Comparison of ENCODE assay signal across 18 cellular contexts in the genomic region with DNA sequence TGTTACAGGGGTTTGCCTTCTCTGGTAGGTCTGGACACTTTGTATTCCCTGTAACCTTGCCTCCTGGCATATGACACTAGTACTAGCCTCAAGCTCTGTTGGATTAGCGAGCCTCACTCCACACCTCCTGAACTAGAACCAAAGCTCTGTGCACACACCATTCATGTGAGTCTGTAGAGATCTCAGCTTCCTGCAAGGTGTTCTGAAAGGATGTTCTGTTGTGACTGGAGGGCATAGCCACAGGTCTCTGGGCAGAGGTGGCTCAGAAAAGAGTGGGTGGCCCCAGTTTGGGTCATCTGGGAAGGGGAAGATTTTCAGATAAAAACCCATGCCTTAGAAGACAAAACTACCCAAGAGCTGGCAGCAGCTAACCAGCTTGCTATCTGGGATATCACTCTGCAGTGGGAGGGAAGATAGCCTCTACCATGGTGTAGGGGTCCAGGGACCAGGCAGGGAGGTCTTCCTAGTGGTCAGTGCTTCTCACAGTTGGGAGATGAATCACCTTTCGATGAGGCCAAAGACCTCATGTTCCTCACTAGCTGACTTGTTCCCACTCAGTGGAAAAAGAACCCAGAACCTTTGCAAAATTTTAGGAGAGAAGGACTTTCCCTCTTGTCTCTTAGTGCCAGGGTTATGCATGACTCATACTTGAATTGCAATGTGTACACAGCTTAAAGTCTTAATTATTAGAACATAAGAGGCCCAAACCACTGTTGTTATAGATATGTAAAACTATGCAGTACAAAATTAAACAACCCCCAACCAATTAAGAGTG. TPM values are rescaled to one million over a fixed set of nuclear protein-coding genes. Genes with fewer than 3 reads are reported as not detected.
DNase-seq lines count a peak whose midpoint lies in the region; ATAC-seq and TF ChIP-seq lines count a peak whose summit lies in the region.
"Had no signal": no experiment of that assay in that cellular context is flagged by ENCODE, and none has a peak within 500 bp of the region (broad histone marks: within the 10 kb centered on the region; RNA-seq: fewer than 3 reads in every experiment).

No MANE protein-coding gene starts in this region.

- H3K4ac ChIP-seq in neuronal stem cell (ENCODE audit: low read length), result no peak overlapping the region

- ATAC-seq in PC-3, result peak; percentile 68
- ATAC-seq: Panc1 had no signal

- H3K9me2 ChIP-seq in PC-3 (replicated peaks; ENCODE audit: low read length), result no peaks in the 10 kb centered on the region

- no CpG with 5 or more reads among the region's 2 CpGs for WGBS in neuronal stem cell (ENCODE audit: extremely low coverage in 2 of 2, insufficient read length in 2 of 2, insufficient replicate concordance in 1 of 2), 2 donors

- H3K23ac ChIP-seq in neuronal stem cell (ENCODE audit: low read depth, low read length, poor library complexity), result no peak overlapping the region

- no peaks in the 10 kb centered on the region for H3F3A ChIP-seq in PC-3 (ENCODE audit: low read length, unreplicated experiment)

- H2BK15ac ChIP-seq in neuronal stem cell (ENCODE audit: low read length), result no peak overlapping the region

- no peak overlapping the region for H4K91ac ChIP-seq in neuronal stem cell (ENCODE audit: low read depth, low read length, poor library complexity)

- no peak overlapping the region for H2BK120ac ChIP-seq in neuronal stem cell (ENCODE audit: low read depth, low read length)

- H3K9ac ChIP-seq in PC-3 (ENCODE audit: low read length) (no peak overlapping the region), colonic mucosa (ENCODE audit: low read depth in 2 of 2, low read length in 2 of 2) (no peak overlapping the region), neuronal stem cell (ENCODE audit: low read depth, low read length, poor library complexity) (no peak overlapping the region)

- peak overlapping the region; percentile 14; the same call in 1 of the 2 replicates for H3K27ac ChIP-seq in PC-3 (ENCODE audit: low read length)
- no peak overlapping the region for H3K27ac ChIP-seq in colonic mucosa
- H3K27ac ChIP-seq in neuronal stem cell (replicated peaks; ENCODE audit: low read length), result no peak overlapping the region
- H3K27ac ChIP-seq: heart right ventricle, psoas muscle had no signal

- H2AFZ ChIP-seq in PC-3 (ENCODE audit: low read length), result no peak overlapping the region
- H2AFZ ChIP-seq in neuronal stem cell (ENCODE audit: low read length), result no peak overlapping the region

- H3K14ac ChIP-seq in neuronal stem cell (ENCODE audit: low read length), result no peak overlapping the region

- H3K4me2 ChIP-seq in PC-3 (ENCODE audit: low read length) (no peak overlapping the region), neuronal stem cell (ENCODE audit: insufficient read depth, low read length, poor library complexity, severe bottlenecking) (no peak overlapping the region)

- no peak overlapping the region for H2AK5ac ChIP-seq in neuronal stem cell (ENCODE audit: low read depth, low read length)

- H3K27me3 ChIP-seq in PC-3 (ENCODE audit: low read length), result no peaks in the 10 kb centered on the region
- no peaks in the 10 kb centered on the region for H3K27me3 ChIP-seq in colonic mucosa
- peaks cover 0 to 13% (median 0%) of the 10 kb centered on the region in 3 experiments for H3K27me3 ChIP-seq in neuronal stem cell (ENCODE audit: control insufficient read depth in 3 of 3, insufficient read depth in 3 of 3, low read depth in 1 of 3, low read length in 3 of 3)
- H3K27me3 ChIP-seq: heart right ventricle had no signal

- TF ChIP-seq CTCF in PC-3 (conservative IDR thresholded peaks at IDR 0.05; ENCODE audit: low read depth, low read length) (no peak), colonic mucosa (IDR thresholded peaks at IDR 0.05) (no peak)

- no peak overlapping the region for H2BK12ac ChIP-seq in neuronal stem cell (ENCODE audit: low read length)

- DNase-seq in ELR (ENCODE audit: low read depth) (peak; percentile 2), PC-3 (peak; percentile 54), colonic mucosa (peak; percentile 5), kidney tubule cell (ENCODE audit: low spot score) (peak; percentile 59), neuronal stem cell (ENCODE audit: low spot score) (no peak), NCI-H524 (lab: John Stamatoyannopoulos, UW) (no peak), LoVo (ENCODE audit: low spot score) (no peak), COLO668 (lab: John Stamatoyannopoulos, UW; ENCODE audit: unreplicated experiment) (no peak)
- DNase-seq: activated gamma-delta T cell treated with Interleukin-2 at 50 U/mL for 16 hours; GDM1; heart right ventricle; Kasumi-1; mesenchymal stem cell; NCI-H1417 treated with DMSO at 0.1 percent for 48 hours; psoas muscle; stimulated activated CD4-positive, alpha-beta T cell treated with anti-CD3 and anti-CD28 coated beads, Interleukin-12 subunit alpha, Interleukin-12 subunit beta, amount 100 ng/mL, for 4 hours; trophoblast cell had no signal

- BruUV-seq in PC-3 (replicated peaks; lab: Mats Ljungman, UMichigan), result no TSS peak

- H3K36me3 ChIP-seq in PC-3 (ENCODE audit: low read depth, low read length), result no peaks in the 10 kb centered on the region
- H3K36me3 ChIP-seq in colonic mucosa, result no peaks in the 10 kb centered on the region
- no peaks in the 10 kb centered on the region for H3K36me3 ChIP-seq in neuronal stem cell (replicated peaks in 1 of 2; ENCODE audit: control insufficient read depth in 2 of 2, insufficient read depth in 2 of 2, low read length in 2 of 2)
- H3K36me3 ChIP-seq: heart right ventricle had no signal

- no peaks in the 10 kb centered on the region for H4K20me1 ChIP-seq in PC-3 (ENCODE audit: low read length)

- no peak overlapping the region for H4K8ac ChIP-seq in neuronal stem cell (ENCODE audit: low read depth, low read length)

- intact Hi-C loops in PC-3 (cut with micrococcal nuclease), result no loop called here
- intact Hi-C loops in colonic mucosa (cut with DNase I), result no loop called here

- CTCF ChIA-PET in PC-3 (lab: Charles Lee), result no interaction called here

- H3K4me1 ChIP-seq in PC-3 (ENCODE audit: insufficient read depth, low read length) (peaks cover 27% of the 10 kb centered on the region), colonic mucosa (no peaks in the 10 kb centered on the region), neuronal stem cell (ENCODE audit: control insufficient read depth in 2 of 2, insufficient read depth in 1 of 2, low read depth in 1 of 2, low read length in 2 of 2) (peaks cover 0 to 6% of the 10 kb centered on the region in 2 donors)

- H2BK5ac ChIP-seq in neuronal stem cell (ENCODE audit: low read length), result no peak overlapping the region

- H3K4me3 ChIP-seq in PC-3 (ENCODE audit: low read length) (no peak overlapping the region), colonic mucosa (no peak overlapping the region), neuronal stem cell (ENCODE audit: low read length in 2 of 2) (no peak overlapping the region)
- H3K4me3 ChIP-seq: heart right ventricle, psoas muscle had no signal

- H3K18ac ChIP-seq in neuronal stem cell (ENCODE audit: low read length), result no peak overlapping the region

- POLR2A ChIA-PET in PC-3 (lab: Charles Lee; ENCODE audit: unreplicated experiment), result interaction anchor here (0.7 kb wide), 1 partner anchor 16 kb away, joined by 4 read pairs; no protein-coding TSS in a partner anchor

- H3K9me3 ChIP-seq in PC-3 (ENCODE audit: low read length) (no peaks in the 10 kb centered on the region), colonic mucosa (no peaks in the 10 kb centered on the region), neuronal stem cell (replicated peaks in 1 of 2; ENCODE audit: control insufficient read depth in 2 of 2, insufficient read depth in 1 of 2, low read depth in 1 of 2, low read length in 2 of 2) (no peaks in the 10 kb centered on the region)
- H3K9me3 ChIP-seq: heart right ventricle, psoas muscle had no signal

- no peaks in the 10 kb centered on the region for H3K79me1 ChIP-seq in neuronal stem cell (ENCODE audit: low read depth, low read length)

- H3K79me2 ChIP-seq in PC-3 (ENCODE audit: low read length), result no peaks in the 10 kb centered on the region

RNA-seq across cellular contexts. Expression of gene HLA-F, which starts 41.4 kb away (rescaled TPM):
- total RNA-seq in PC-3 (2014; rRNA removed), result 9.8 and 16.1 TPM in 2 replicates
- total RNA-seq in colonic mucosa, result 100 to 1,000 TPM in 1 of 2 donors, 10 to 100 TPM in 1; 58.8 to 201 TPM
- 2.6 TPM for polyA plus RNA-seq in neuronal stem cell (2013, experiment 1 of 2)
- 2.2 TPM for polyA plus RNA-seq in neuronal stem cell (2013, experiment 2 of 2)

Comparison
In these comparisons a context has a peak if more than half of its experiments do, and no peak if none do; other contexts are left out.
1. DNase-seq: peak in ELR (single experiment), PC-3 (single experiment), colonic mucosa (single experiment) and kidney tubule cell (single experiment); none in neuronal stem cell (single experiment), NCI-H524 (0 of 2), LoVo (single experiment) and COLO668 (single experiment).